8 cellular contexts compared by ENCODE assay signal in the genomic region with DNA sequence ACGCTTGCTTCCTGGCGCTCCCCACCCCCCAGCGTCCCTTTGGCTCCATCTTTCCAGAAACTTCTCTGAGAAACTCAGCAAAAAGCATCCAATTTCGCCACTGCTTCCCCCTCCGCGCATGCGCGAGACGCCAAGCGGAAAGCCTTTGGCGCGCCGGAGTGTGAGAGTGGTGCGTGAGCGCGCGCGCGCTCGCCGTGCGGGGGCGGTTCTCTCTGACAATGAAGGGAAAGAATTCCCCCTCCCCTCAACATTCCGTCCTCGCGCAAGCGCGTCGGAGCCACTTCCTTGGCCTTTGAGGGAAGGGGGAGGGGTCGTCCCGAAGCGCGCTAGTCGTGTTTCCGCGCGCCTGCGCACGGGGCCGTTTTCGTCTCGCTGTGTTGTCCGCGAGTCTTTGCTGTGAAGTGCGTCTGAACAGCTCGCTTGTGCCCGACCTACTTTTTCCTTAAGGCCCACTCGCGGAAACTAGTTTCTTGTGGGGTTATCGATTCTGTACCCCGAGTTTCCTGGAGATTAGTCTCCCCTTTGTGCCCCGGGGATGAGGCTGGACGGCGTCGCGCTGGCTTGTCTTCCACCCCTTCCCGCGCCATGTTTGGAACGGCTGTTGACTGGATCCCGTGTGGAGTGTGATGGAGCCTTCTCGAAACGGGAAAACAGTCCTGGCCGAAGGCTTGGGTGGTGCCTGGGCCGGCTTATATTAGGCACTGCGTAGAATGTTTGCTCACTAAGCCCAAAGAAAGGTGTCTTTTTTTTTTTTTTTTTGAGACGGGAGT. TPM values are rescaled to one million over a fixed set of nuclear protein-coding genes. Genes with fewer than 3 reads are reported as not detected.
DNase-seq lines count a peak whose midpoint lies in the region; FAIRE-seq and TF ChIP-seq lines count a peak whose summit lies in the region.

No MANE protein-coding gene starts in this region.

- H3K27ac Mint-ChIP-seq in activated naive CD4-positive, alpha-beta T cell treated with anti-CD3 and anti-CD28 coated beads for 36 hours: peak overlapping the region; percentile 95
- peak overlapping the region; percentile 99 for H3K27ac Mint-ChIP-seq in neural progenitor cell

- no peak for TF ChIP-seq EP300 in stomach (IDR thresholded peaks at IDR 0.05)

- H3K4me2 ChIP-seq in neural progenitor cell: peak overlapping the region; percentile 82

- H3K9ac ChIP-seq in neural progenitor cell: peak overlapping the region; percentile 81

- intact Hi-C loops in activated naive CD4-positive, alpha-beta T cell treated with anti-CD3 and anti-CD28 coated beads for 36 hours (cut with micrococcal nuclease): loop anchor here (1.0 to 10.0 kb wide), 11 partner anchors 11 to 1069 kb away; a partner anchor contains a TSS
- intact Hi-C loops in stomach (cut with DNase I; ENCODE audit: low total_unique reads): no loop called here

- peak; percentile 95 for FAIRE-seq in G401.6 (lab: Jason Lieb, UNC)

- H3K4me3 Mint-ChIP-seq in activated naive CD4-positive, alpha-beta T cell treated with anti-CD3 and anti-CD28 coated beads for 36 hours: peak overlapping the region; percentile 86
- H3K4me3 Mint-ChIP-seq in neural progenitor cell: peak overlapping the region; percentile 95

- no peaks in the 10 kb centered on the region for H3K9me3 Mint-ChIP-seq in activated naive CD4-positive, alpha-beta T cell treated with anti-CD3 and anti-CD28 coated beads for 36 hours
- H3K9me3 Mint-ChIP-seq in neural progenitor cell: peaks cover 2% of the 10 kb centered on the region

- H3K4me3 ChIP-seq in HEK293 (ENCODE audit: low read depth, low read length): peak overlapping the region; percentile 79
- H3K4me3 ChIP-seq in SJSA1: peak overlapping the region; percentile 62
- H3K4me3 ChIP-seq in neural progenitor cell: peak overlapping the region; percentile 66
- peak overlapping the region; percentile 58 to 70 (median 61) for H3K4me3 ChIP-seq in stomach

- CTCF ChIA-PET in HEK293 (lab: Yijun Ruan, JAX): no interaction called here
- CTCF ChIA-PET in activated naive CD4-positive, alpha-beta T cell treated with anti-CD3 and anti-CD28 coated beads for 36 hours (lab: Charles Lee): no interaction called here

- TF ChIP-seq POLR2A in stomach (IDR thresholded peaks at IDR 0.05): peak in 1 of 4 donors; percentile 76

- peaks cover 27% of the 10 kb centered on the region for H3K79me2 ChIP-seq in neural progenitor cell (ENCODE audit: low read depth)

- H3K36me3 ChIP-seq in HEK293 (ENCODE audit: control insufficient read depth in 2 of 2, insufficient read depth in 1 of 2, low read length in 2 of 2): no peaks in the 10 kb centered on the region; a peak in 1 of 3 replicates
- H3K36me3 ChIP-seq in SJSA1: no peaks in the 10 kb centered on the region
- no peaks in the 10 kb centered on the region for H3K36me3 ChIP-seq in neural progenitor cell
- H3K36me3 ChIP-seq in stomach: no peaks in the 10 kb centered on the region

- DNase-seq in NAMALWA (ENCODE audit: low spot score): peak; percentile 99
- peak; percentile 99 for DNase-seq in SJSA1 (ENCODE audit: low read depth in 1 of 2, low spot score in 2 of 2)
- DNase-seq in activated naive CD4-positive, alpha-beta T cell treated with anti-CD3 and anti-CD28 coated beads for 36 hours: peak; percentile 100
- DNase-seq in foreskin melanocyte: peak; percentile 99
- DNase-seq in neural progenitor cell (ENCODE audit: low spot score): peak; percentile 99
- DNase-seq in stomach: peak; percentile 99

- H3F3A ChIP-seq in neural progenitor cell (ENCODE audit: low read depth): peaks cover 61% of the 10 kb centered on the region

- peak overlapping the region; percentile 64 for H2AFZ ChIP-seq in neural progenitor cell (replicated peaks)

- H4K20me1 ChIP-seq in neural progenitor cell (ENCODE audit: low read depth): no peaks in the 10 kb centered on the region

- WGBS in stomach, 5 donors: 1 to 2% (median 1%) methylated on average over 38 to 66 of the region's 66 CpGs

- no peaks in the 10 kb centered on the region for H3K27me3 ChIP-seq in SJSA1 (replicated peaks)
- H3K27me3 ChIP-seq in neural progenitor cell: no peaks in the 10 kb centered on the region
- H3K27me3 ChIP-seq in stomach: no peaks in the 10 kb centered on the region

- peaks cover 27% of the 10 kb centered on the region for H3K4me1 Mint-ChIP-seq in activated naive CD4-positive, alpha-beta T cell treated with anti-CD3 and anti-CD28 coated beads for 36 hours (ENCODE audit: low read depth)
- peaks cover 32% of the 10 kb centered on the region for H3K4me1 Mint-ChIP-seq in neural progenitor cell

- H3K9me3 ChIP-seq in HEK293 (ENCODE audit: control insufficient read depth, insufficient read depth, low read depth, low read length) (no peaks in the 10 kb centered on the region), SJSA1 (replicated peaks) (no peaks in the 10 kb centered on the region), neural progenitor cell (ENCODE audit: low read depth) (no peaks in the 10 kb centered on the region), stomach (no peaks in the 10 kb centered on the region)

- no peaks in the 10 kb centered on the region for H3K27me3 Mint-ChIP-seq in activated naive CD4-positive, alpha-beta T cell treated with anti-CD3 and anti-CD28 coated beads for 36 hours (ENCODE audit: low read depth)
- H3K27me3 Mint-ChIP-seq in neural progenitor cell (ENCODE audit: insufficient read depth, low read depth): peaks cover 4% of the 10 kb centered on the region

- no peaks in the 10 kb centered on the region for H3K36me3 Mint-ChIP-seq in activated naive CD4-positive, alpha-beta T cell treated with anti-CD3 and anti-CD28 coated beads for 36 hours (ENCODE audit: low read depth)
- peaks cover 9% of the 10 kb centered on the region for H3K36me3 Mint-ChIP-seq in neural progenitor cell

- no peak; the same call in 1 of the 2 replicates for TF ChIP-seq CTCF in HEK293 (tag by site-specific recombination; IDR thresholded peaks at IDR 0.05)
- TF ChIP-seq CTCF in neural progenitor cell (IDR thresholded peaks at IDR 0.05): no peak
- TF ChIP-seq CTCF in stomach (IDR thresholded peaks at IDR 0.05): no peak

- H3K27ac ChIP-seq in HEK293 (ENCODE audit: extremely low read depth, low read depth, low read length) (peak overlapping the region; percentile 98), SJSA1 (peak overlapping the region; percentile 90), neural progenitor cell (peak overlapping the region; percentile 99), stomach (peak overlapping the region; percentile 95 to 100 (median 100))

- H3K4me1 ChIP-seq in HEK293 (ENCODE audit: control insufficient read depth, insufficient read depth, low read length) (peaks cover 5% of the 10 kb centered on the region), SJSA1 (replicated peaks) (peaks cover 36% of the 10 kb centered on the region), neural progenitor cell (peaks cover 6% of the 10 kb centered on the region), stomach (peaks cover 10 to 38% (median 25%) of the 10 kb centered on the region in 4 donors)

- POLR2A ChIA-PET in HEK293 (lab: Yijun Ruan, JAX): interaction anchor here (0.7 to 3.6 kb wide), 6 partner anchors 9 to 104 kb away, joined by 3 to 27 read pairs (median 7); a partner anchor contains a TSS

TF ChIP-seq in HEK293, 187 proteins besides CTCF, POLR2A, EP300 and RAD21 (continues in another document):
- TF ChIP-seq, protein P1, sequence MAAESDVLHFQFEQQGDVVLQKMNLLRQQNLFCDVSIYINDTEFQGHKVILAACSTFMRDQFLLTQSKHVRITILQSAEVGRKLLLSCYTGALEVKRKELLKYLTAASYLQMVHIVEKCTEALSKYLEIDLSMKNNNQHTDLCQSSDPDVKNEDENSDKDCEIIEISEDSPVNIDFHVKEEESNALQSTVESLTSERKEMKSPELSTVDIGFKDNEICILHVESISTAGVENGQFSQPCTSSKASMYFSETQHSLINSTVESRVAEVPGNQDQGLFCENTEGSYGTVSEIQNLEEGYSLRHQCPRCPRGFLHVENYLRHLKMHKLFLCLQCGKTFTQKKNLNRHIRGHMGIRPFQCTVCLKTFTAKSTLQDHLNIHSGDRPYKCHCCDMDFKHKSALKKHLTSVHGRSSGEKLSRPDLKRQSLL (tag by site-specific recombination; IDR thresholded peaks at IDR 0.05): peak; percentile 71
- TF ChIP-seq ZBTB17 (tag by site-specific recombination; IDR thresholded peaks at IDR 0.05) (no peak), ZBTB1 (tag by site-specific recombination; IDR thresholded peaks at IDR 0.05) (peak; percentile 96; the same call in 1 of the 2 replicates), YY2 (tag by site-specific recombination; IDR thresholded peaks at IDR 0.05) (peak; percentile 58; the same call in 1 of the 2 replicates)
- TF ChIP-seq, protein P2, sequence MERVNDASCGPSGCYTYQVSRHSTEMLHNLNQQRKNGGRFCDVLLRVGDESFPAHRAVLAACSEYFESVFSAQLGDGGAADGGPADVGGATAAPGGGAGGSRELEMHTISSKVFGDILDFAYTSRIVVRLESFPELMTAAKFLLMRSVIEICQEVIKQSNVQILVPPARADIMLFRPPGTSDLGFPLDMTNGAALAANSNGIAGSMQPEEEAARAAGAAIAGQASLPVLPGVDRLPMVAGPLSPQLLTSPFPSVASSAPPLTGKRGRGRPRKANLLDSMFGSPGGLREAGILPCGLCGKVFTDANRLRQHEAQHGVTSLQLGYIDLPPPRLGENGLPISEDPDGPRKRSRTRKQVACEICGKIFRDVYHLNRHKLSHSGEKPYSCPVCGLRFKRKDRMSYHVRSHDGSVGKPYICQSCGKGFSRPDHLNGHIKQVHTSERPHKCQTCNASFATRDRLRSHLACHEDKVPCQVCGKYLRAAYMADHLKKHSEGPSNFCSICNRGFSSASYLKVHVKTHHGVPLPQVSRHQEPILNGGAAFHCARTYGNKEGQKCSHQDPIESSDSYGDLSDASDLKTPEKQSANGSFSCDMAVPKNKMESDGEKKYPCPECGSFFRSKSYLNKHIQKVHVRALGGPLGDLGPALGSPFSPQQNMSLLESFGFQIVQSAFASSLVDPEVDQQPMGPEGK (tag by site-specific recombination; IDR thresholded peaks at IDR 0.05): peak; percentile 96

RNA-seq across cellular contexts. Expression of a gene that starts 11.6 kb away (rescaled TPM):
- 5.0 and 17.5 TPM in 2 replicates for total RNA-seq in SJSA1 (2014; rRNA removed; shearing (Covaris generic))
- 10 to 100 TPM; 30.7 to 33.7 TPM for total RNA-seq in activated naive CD4-positive, alpha-beta T cell treated with anti-CD3 and anti-CD28 coated beads for 36 hours
- 40.1 and 59.6 TPM in 2 replicates for total RNA-seq in neural progenitor cell (ENCODE audit: low replicate concordance)
- total RNA-seq in stomach: 100 to 1,000 TPM in 1 of 5 donors, 10 to 100 TPM in 4; 16.8 to 114 (median 44.9) TPM
- 10 to 100 TPM in 1 of 3 donors, 1 to 10 TPM in 2; 5.6 to 14.7 (median 8.7) TPM for polyA plus RNA-seq in stomach

RNA-seq across cellular contexts. Expression of a gene that starts 28.5 kb away (rescaled TPM):
- total RNA-seq in SJSA1 (2014; rRNA removed; shearing (Covaris generic)): 2.1 and 4.6 TPM in 2 replicates
- total RNA-seq in activated naive CD4-positive, alpha-beta T cell treated with anti-CD3 and anti-CD28 coated beads for 36 hours: 1 to 10 TPM; 1.7 to 1.9 TPM
- 2.8 and 4.8 TPM in 2 replicates for total RNA-seq in neural progenitor cell (ENCODE audit: low replicate concordance)
- total RNA-seq in stomach: 10 to 100 TPM in 1 of 5 donors, 1 to 10 TPM in 2, under 1 TPM in 1, not detected in 1; 0.58 to 11.0 (median 2.0) TPM
- 1 to 10 TPM; 2.4 to 3.4 (median 3.2) TPM for polyA plus RNA-seq in stomach

Comparison
In these comparisons a context has a peak if more than half of its experiments do, and no peak if none do; other contexts are left out.
1. Peak in every context shown above with its lines: DNase-seq, H3K4me3 ChIP-seq and H3K27ac ChIP-seq.